1 cellular context compared by ENCODE assay signal in the genomic region with DNA sequence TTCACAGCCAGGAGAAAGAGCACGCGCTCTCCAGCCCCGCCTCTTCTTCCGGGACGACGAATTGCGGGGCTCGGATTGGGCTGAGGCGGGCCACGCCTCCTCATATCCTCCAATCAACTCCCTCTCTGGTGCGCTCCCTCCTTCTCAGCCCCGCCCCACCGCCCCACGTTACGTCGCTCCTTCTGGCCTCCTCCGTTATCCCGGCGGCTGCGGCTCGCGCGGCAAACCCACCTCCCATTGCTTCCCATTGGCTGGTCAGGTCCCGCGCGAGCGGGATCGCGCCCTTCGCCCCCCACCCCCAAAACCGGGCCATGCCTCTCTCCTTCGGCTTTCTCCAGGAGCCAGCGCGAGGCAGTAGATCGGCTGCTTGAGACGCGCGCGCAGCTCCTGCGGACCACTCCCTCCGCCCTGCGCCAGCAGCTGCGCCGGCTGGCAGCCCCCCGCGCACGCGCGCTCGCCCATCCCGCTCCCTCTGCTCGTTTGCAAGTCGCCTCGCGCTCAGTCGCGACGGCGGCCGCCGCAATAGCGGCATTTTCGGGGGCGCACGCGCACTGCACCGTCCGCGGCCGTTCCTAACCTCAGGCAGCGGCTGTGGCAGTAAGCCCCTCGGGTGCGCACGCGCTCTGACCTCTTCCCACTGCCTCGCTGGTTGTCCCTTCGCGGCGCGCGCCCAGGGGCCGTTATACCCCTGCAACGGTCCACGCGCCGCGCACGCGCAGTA.
TF ChIP-seq lines count a peak whose summit lies in the region.

No MANE protein-coding gene starts in this region.

TF ChIP-seq in HEK293, 187 proteins besides CTCF, POLR2A, EP300 and RAD21 (continued from another document and continues in another):
- TF ChIP-seq, protein P1, sequence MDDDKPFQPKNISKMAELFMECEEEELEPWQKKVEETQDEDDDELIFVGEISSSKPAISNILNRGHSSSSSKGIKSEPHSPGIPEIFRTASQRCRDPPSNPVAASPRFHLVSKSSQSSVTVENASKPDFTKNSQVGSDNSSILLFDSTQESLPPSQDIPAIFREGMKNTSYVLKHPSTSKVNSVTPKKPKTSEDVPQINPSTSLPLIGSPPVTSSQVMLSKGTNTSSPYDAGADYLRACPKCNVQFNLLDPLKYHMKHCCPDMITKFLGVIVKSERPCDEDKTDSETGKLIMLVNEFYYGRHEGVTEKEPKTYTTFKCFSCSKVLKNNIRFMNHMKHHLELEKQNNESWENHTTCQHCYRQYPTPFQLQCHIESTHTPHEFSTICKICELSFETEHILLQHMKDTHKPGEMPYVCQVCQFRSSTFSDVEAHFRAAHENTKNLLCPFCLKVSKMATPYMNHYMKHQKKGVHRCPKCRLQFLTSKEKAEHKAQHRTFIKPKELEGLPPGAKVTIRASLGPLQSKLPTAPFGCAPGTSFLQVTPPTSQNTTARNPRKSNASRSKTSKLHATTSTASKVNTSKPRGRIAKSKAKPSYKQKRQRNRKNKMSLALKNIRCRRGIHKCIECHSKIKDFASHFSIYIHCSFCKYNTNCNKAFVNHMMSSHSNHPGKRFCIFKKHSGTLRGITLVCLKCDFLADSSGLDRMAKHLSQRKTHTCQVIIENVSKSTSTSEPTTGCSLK (tag by site-specific recombination; IDR thresholded peaks at IDR 0.05): no peak
- TF ChIP-seq ZNF473 (tag by site-specific recombination; IDR thresholded peaks at IDR 0.05) (no peak), KLF1 (tag by site-specific recombination; IDR thresholded peaks at IDR 0.05) (peak; percentile 74), ZNF654 (tag by site-specific recombination; IDR thresholded peaks at IDR 0.05; ENCODE audit: low read depth) (no peak), KLF7 (tag by site-specific recombination; IDR thresholded peaks at IDR 0.05; ENCODE audit: borderline replicate concordance) (no peak; the same call in 1 of the 2 replicates), ZNF530 (tag by site-specific recombination; IDR thresholded peaks at IDR 0.05; ENCODE audit: low read depth) (no peak), BCL11B (tag by site-specific recombination; IDR thresholded peaks at IDR 0.05; ENCODE audit: low read depth) (no peak; the same call in 1 of the 2 replicates), ZNF747 (tag by site-specific recombination; IDR thresholded peaks at IDR 0.05) (no peak), ZNF433 (tag by site-specific recombination; IDR thresholded peaks at IDR 0.05; ENCODE audit: low read depth) (no peak), ZBTB1 (tag by site-specific recombination; IDR thresholded peaks at IDR 0.05) (no peak), ZSCAN23 (tag by site-specific recombination; IDR thresholded peaks at IDR 0.05) (no peak), ZNF548 (tag by site-specific recombination; IDR thresholded peaks at IDR 0.05) (no peak), ZNF404 (tag by site-specific recombination; IDR thresholded peaks at IDR 0.05) (no peak), ZNF776 (tag by site-specific recombination; IDR thresholded peaks at IDR 0.05; ENCODE audit: borderline replicate concordance) (no peak), ZNF132 (tag by site-specific recombination; IDR thresholded peaks at IDR 0.05; ENCODE audit: borderline replicate concordance) (no peak), ZNF585B (tag by site-specific recombination; IDR thresholded peaks at IDR 0.05) (no peak), ZBTB21 (tag by site-specific recombination; IDR thresholded peaks at IDR 0.05) (no peak), REPIN1 (tag by site-specific recombination; IDR thresholded peaks at IDR 0.05; ENCODE audit: low read depth) (peak; percentile 41; the same call in 1 of the 2 replicates), MYNN (tag by site-specific recombination; IDR thresholded peaks at IDR 0.05; ENCODE audit: borderline replicate concordance) (no peak), ZNF24 (tag by site-specific recombination; IDR thresholded peaks at IDR 0.05) (no peak), OVOL3 (tag by site-specific recombination; IDR thresholded peaks at IDR 0.05) (peak; percentile 87), ZNF521 (tag by site-specific recombination; IDR thresholded peaks at IDR 0.05) (no peak), SALL2 (tag by site-specific recombination; IDR thresholded peaks at IDR 0.05; ENCODE audit: borderline replicate concordance) (no peak; the same call in 1 of the 2 replicates), ZNF202 (tag by site-specific recombination; IDR thresholded peaks at IDR 0.05; ENCODE audit: borderline replicate concordance) (no peak), HOXC10 (CRISPR knock-in tag; IDR thresholded peaks at IDR 0.05) (no peak), ZNF768 (tag by site-specific recombination; IDR thresholded peaks at IDR 0.05) (no peak)
- TF ChIP-seq, protein P2, sequence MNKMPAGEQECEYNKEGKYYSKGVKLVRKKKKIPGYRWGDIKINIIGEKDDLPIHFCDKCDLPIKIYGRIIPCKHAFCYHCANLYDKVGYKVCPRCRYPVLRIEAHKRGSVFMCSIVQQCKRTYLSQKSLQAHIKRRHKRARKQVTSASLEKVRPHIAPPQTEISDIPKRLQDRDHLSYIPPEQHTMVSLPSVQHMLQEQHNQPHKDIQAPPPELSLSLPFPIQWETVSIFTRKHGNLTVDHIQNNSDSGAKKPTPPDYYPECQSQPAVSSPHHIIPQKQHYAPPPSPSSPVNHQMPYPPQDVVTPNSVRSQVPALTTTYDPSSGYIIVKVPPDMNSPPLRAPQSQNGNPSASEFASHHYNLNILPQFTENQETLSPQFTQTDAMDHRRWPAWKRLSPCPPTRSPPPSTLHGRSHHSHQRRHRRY (tag by site-specific recombination; IDR thresholded peaks at IDR 0.05): no peak
- TF ChIP-seq, protein P3, sequence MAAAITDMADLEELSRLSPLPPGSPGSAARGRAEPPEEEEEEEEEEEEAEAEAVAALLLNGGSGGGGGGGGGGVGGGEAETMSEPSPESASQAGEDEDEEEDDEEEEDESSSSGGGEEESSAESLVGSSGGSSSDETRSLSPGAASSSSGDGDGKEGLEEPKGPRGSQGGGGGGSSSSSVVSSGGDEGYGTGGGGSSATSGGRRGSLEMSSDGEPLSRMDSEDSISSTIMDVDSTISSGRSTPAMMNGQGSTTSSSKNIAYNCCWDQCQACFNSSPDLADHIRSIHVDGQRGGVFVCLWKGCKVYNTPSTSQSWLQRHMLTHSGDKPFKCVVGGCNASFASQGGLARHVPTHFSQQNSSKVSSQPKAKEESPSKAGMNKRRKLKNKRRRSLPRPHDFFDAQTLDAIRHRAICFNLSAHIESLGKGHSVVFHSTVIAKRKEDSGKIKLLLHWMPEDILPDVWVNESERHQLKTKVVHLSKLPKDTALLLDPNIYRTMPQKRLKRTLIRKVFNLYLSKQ (tag by site-specific recombination; IDR thresholded peaks at IDR 0.05; ENCODE audit: borderline replicate concordance): no peak
- TF ChIP-seq, protein P4, sequence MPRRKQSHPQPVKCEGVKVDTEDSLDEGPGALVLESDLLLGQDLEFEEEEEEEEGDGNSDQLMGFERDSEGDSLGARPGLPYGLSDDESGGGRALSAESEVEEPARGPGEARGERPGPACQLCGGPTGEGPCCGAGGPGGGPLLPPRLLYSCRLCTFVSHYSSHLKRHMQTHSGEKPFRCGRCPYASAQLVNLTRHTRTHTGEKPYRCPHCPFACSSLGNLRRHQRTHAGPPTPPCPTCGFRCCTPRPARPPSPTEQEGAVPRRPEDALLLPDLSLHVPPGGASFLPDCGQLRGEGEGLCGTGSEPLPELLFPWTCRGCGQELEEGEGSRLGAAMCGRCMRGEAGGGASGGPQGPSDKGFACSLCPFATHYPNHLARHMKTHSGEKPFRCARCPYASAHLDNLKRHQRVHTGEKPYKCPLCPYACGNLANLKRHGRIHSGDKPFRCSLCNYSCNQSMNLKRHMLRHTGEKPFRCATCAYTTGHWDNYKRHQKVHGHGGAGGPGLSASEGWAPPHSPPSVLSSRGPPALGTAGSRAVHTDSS (tag by site-specific recombination; IDR thresholded peaks at IDR 0.05): no peak
- TF ChIP-seq, protein P5, sequence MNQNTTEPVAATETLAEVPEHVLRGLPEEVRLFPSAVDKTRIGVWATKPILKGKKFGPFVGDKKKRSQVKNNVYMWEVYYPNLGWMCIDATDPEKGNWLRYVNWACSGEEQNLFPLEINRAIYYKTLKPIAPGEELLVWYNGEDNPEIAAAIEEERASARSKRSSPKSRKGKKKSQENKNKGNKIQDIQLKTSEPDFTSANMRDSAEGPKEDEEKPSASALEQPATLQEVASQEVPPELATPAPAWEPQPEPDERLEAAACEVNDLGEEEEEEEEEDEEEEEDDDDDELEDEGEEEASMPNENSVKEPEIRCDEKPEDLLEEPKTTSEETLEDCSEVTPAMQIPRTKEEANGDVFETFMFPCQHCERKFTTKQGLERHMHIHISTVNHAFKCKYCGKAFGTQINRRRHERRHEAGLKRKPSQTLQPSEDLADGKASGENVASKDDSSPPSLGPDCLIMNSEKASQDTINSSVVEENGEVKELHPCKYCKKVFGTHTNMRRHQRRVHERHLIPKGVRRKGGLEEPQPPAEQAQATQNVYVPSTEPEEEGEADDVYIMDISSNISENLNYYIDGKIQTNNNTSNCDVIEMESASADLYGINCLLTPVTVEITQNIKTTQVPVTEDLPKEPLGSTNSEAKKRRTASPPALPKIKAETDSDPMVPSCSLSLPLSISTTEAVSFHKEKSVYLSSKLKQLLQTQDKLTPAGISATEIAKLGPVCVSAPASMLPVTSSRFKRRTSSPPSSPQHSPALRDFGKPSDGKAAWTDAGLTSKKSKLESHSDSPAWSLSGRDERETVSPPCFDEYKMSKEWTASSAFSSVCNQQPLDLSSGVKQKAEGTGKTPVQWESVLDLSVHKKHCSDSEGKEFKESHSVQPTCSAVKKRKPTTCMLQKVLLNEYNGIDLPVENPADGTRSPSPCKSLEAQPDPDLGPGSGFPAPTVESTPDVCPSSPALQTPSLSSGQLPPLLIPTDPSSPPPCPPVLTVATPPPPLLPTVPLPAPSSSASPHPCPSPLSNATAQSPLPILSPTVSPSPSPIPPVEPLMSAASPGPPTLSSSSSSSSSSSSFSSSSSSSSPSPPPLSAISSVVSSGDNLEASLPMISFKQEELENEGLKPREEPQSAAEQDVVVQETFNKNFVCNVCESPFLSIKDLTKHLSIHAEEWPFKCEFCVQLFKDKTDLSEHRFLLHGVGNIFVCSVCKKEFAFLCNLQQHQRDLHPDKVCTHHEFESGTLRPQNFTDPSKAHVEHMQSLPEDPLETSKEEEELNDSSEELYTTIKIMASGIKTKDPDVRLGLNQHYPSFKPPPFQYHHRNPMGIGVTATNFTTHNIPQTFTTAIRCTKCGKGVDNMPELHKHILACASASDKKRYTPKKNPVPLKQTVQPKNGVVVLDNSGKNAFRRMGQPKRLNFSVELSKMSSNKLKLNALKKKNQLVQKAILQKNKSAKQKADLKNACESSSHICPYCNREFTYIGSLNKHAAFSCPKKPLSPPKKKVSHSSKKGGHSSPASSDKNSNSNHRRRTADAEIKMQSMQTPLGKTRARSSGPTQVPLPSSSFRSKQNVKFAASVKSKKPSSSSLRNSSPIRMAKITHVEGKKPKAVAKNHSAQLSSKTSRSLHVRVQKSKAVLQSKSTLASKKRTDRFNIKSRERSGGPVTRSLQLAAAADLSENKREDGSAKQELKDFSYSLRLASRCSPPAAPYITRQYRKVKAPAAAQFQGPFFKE (tag by site-specific recombination; IDR thresholded peaks at IDR 0.05; ENCODE audit: borderline replicate concordance): no peak
- TF ChIP-seq, protein P6, sequence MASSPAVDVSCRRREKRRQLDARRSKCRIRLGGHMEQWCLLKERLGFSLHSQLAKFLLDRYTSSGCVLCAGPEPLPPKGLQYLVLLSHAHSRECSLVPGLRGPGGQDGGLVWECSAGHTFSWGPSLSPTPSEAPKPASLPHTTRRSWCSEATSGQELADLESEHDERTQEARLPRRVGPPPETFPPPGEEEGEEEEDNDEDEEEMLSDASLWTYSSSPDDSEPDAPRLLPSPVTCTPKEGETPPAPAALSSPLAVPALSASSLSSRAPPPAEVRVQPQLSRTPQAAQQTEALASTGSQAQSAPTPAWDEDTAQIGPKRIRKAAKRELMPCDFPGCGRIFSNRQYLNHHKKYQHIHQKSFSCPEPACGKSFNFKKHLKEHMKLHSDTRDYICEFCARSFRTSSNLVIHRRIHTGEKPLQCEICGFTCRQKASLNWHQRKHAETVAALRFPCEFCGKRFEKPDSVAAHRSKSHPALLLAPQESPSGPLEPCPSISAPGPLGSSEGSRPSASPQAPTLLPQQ (tag by site-specific recombination; IDR thresholded peaks at IDR 0.05): peak; percentile 80
- TF ChIP-seq, protein P7, sequence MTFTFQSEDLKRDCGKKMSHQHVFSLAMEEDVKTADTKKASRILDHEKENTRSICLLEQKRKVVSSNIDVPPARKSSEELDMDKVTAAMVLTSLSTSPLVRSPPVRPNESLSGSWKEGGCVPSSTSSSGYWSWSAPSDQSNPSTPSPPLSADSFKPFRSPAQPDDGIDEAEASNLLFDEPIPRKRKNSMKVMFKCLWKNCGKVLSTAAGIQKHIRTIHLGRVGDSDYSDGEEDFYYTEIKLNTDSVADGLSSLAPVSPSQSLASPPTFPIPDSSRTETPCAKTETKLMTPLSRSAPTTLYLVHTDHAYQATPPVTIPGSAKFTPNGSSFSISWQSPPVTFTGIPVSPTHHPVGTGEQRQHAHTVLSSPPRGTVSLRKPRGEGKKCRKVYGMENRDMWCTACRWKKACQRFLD (tag by site-specific recombination; IDR thresholded peaks at IDR 0.05): no peak
- TF ChIP-seq, protein P8, sequence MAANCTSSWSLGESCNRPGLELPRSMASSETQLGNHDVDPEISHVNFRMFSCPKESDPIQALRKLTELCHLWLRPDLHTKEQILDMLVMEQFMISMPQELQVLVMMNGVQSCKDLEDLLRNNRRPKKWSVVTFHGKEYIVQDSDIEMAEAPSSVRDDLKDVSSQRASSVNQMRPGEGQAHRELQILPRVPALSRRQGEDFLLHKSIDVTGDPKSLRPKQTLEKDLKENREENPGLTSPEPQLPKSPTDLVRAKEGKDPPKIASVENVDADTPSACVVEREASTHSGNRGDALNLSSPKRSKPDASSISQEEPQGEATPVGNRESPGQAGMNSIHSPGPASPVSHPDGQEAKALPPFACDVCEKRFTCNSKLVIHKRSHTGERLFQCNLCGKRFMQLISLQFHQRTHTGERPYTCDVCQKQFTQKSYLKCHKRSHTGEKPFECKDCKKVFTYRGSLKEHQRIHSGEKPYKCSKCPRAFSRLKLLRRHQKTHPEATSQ (tag by site-specific recombination; IDR thresholded peaks at IDR 0.05): no peak; the same call in 1 of the 2 replicates
- TF ChIP-seq, protein P9, sequence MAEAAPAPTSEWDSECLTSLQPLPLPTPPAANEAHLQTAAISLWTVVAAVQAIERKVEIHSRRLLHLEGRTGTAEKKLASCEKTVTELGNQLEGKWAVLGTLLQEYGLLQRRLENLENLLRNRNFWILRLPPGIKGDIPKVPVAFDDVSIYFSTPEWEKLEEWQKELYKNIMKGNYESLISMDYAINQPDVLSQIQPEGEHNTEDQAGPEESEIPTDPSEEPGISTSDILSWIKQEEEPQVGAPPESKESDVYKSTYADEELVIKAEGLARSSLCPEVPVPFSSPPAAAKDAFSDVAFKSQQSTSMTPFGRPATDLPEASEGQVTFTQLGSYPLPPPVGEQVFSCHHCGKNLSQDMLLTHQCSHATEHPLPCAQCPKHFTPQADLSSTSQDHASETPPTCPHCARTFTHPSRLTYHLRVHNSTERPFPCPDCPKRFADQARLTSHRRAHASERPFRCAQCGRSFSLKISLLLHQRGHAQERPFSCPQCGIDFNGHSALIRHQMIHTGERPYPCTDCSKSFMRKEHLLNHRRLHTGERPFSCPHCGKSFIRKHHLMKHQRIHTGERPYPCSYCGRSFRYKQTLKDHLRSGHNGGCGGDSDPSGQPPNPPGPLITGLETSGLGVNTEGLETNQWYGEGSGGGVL (tag by site-specific recombination; IDR thresholded peaks at IDR 0.05): peak; percentile 76
- TF ChIP-seq, protein P10, sequence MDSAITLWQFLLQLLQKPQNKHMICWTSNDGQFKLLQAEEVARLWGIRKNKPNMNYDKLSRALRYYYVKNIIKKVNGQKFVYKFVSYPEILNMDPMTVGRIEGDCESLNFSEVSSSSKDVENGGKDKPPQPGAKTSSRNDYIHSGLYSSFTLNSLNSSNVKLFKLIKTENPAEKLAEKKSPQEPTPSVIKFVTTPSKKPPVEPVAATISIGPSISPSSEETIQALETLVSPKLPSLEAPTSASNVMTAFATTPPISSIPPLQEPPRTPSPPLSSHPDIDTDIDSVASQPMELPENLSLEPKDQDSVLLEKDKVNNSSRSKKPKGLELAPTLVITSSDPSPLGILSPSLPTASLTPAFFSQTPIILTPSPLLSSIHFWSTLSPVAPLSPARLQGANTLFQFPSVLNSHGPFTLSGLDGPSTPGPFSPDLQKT (IDR thresholded peaks at IDR 0.05; ENCODE audit: borderline replicate concordance, low read depth, low read length): no peak
